ENCODE assay signal across 14 cellular contexts in genomic region chr2:241445426-241445825, GRCh38.
A peak's percentile ranks its signal among the peaks of the same experiment; 100 is the strongest.
DNase-seq lines count a peak whose midpoint lies in the region; ATAC-seq, FAIRE-seq and TF ChIP-seq lines count a peak whose summit lies in the region.
"Had no signal": no experiment of that assay in that cellular context is flagged by ENCODE, and none has a peak within 500 bp of the region (broad histone marks: within the 10 kb centered on the region; RNA-seq: fewer than 3 reads in every experiment).

No MANE protein-coding gene starts in this region.

- TF ChIP-seq CTCF in GM10248 (IDR thresholded peaks at IDR 0.05; ENCODE audit: control extremely low read depth, extremely low read depth, low read depth, missing control alignments), result no peak

- FAIRE-seq in GM19239 (lab: Jason Lieb, UNC), result peak; percentile 57
- FAIRE-seq: HTR-8/SVneo had no signal

- CTCF ChIA-PET in GM10248 (lab: Yijun Ruan, JAX), result no interaction called here

- intact Hi-C loops in activated T-helper 2 cell treated with anti-CD3 and anti-CD28 coated beads, Interferon-gamma antibody, Interleukin-2, Interleukin-4, amounts not matched to agents 10 μg/mL and 5 μg/mL and 100 μg/mL, durations not matched to agents 14 hours and 24 hours and 36 hours (cut with micrococcal nuclease), result no loop called here

- no peak for ATAC-seq in HG03521 (IDR thresholded peaks at IDR 0.05; ENCODE audit: unreplicated experiment)
- ATAC-seq: T-cell had no signal

- H3K4me1 Mint-ChIP-seq in activated T-helper 2 cell treated with anti-CD3 and anti-CD28 coated beads, Interferon-gamma antibody, Interleukin-2, Interleukin-4, amounts not matched to agents 10 μg/mL and 5 μg/mL and 100 μg/mL, durations not matched to agents 14 hours and 24 hours and 36 hours (ENCODE audit: low read depth), result peaks cover 24% of the 10 kb centered on the region

- H3K27me3 Mint-ChIP-seq in activated T-helper 2 cell treated with anti-CD3 and anti-CD28 coated beads, Interferon-gamma antibody, Interleukin-2, Interleukin-4, amounts not matched to agents 10 μg/mL and 5 μg/mL and 100 μg/mL, durations not matched to agents 14 hours and 24 hours and 36 hours (ENCODE audit: low read depth), result peaks cover 27% of the 10 kb centered on the region

- no peak overlapping the region for H3K4me3 Mint-ChIP-seq in activated T-helper 2 cell treated with anti-CD3 and anti-CD28 coated beads, Interferon-gamma antibody, Interleukin-2, Interleukin-4, amounts not matched to agents 10 μg/mL and 5 μg/mL and 100 μg/mL, durations not matched to agents 14 hours and 24 hours and 36 hours (ENCODE audit: low read depth)
- H3K4me3 Mint-ChIP-seq: T-cell had no signal

- peaks cover 35% of the 10 kb centered on the region for H3K36me3 Mint-ChIP-seq in activated T-helper 2 cell treated with anti-CD3 and anti-CD28 coated beads, Interferon-gamma antibody, Interleukin-2, Interleukin-4, amounts not matched to agents 10 μg/mL and 5 μg/mL and 100 μg/mL, durations not matched to agents 14 hours and 24 hours and 36 hours (ENCODE audit: low read depth)

- POLR2A ChIA-PET in GM10248 (lab: Yijun Ruan, JAX), result no interaction called here

- H3K27ac Mint-ChIP-seq in activated T-helper 2 cell treated with anti-CD3 and anti-CD28 coated beads, Interferon-gamma antibody, Interleukin-2, Interleukin-4, amounts not matched to agents 10 μg/mL and 5 μg/mL and 100 μg/mL, durations not matched to agents 14 hours and 24 hours and 36 hours, result no peak overlapping the region
- H3K27ac Mint-ChIP-seq: T-cell had no signal

- H3K9me3 Mint-ChIP-seq in activated T-helper 2 cell treated with anti-CD3 and anti-CD28 coated beads, Interferon-gamma antibody, Interleukin-2, Interleukin-4, amounts not matched to agents 10 μg/mL and 5 μg/mL and 100 μg/mL, durations not matched to agents 14 hours and 24 hours and 36 hours, result no peaks in the 10 kb centered on the region
- H3K9me3 Mint-ChIP-seq: T-cell had no signal

- DNase-seq in GM10248 (ENCODE audit: extremely low spot score) (peak; percentile 18), GM19239 (ENCODE audit: insufficient read length, low spot score) (peak; percentile 32), M059J (ENCODE audit: low read depth) (peak; percentile 39), NCI-H1417 treated with DMSO at 0.1 percent for 48 hours (lab: John Stamatoyannopoulos, UW) (no peak), KG1 (lab: John Stamatoyannopoulos, UW) (no peak)
- DNase-seq in activated T-helper 2 cell treated with anti-CD3 and anti-CD28 coated beads, Interferon-gamma antibody, Interleukin-2, Interleukin-4, amounts not matched to agents 10 μg/mL and 5 μg/mL and 100 μg/mL, durations not matched to agents 14 hours and 24 hours and 36 hours (ENCODE audit: low spot score), result peak; percentile 38
- DNase-seq: esophagus squamous epithelium; glutamatergic neuron; NCI-H1694 treated with DMSO at 0.1 percent for 48 hours; NK-92 treated with Interleukin-12 subunit alpha and Interleukin-12 subunit beta, amount 100 ng/mL, for 24 hours; stimulated activated CD4-positive, alpha-beta T cell treated with anti-CD3 and anti-CD28 coated beads, Interleukin-2, amount 100 ng/mL, for 48 hours; T-cell had no signal

Comparison
In these comparisons a context has a peak if more than half of its experiments do, and no peak if none do; other contexts are left out.
1. DNase-seq: peak in GM10248 (single experiment), GM19239 (single experiment), M059J (single experiment) and activated T-helper 2 cell treated with anti-CD3 and anti-CD28 coated beads, Interferon-gamma antibody, Interleukin-2, Interleukin-4, amounts not matched to agents 10 μg/mL and 5 μg/mL and 100 μg/mL, durations not matched to agents 14 hours and 24 hours and 36 hours (single experiment); none in NCI-H1417 treated with DMSO at 0.1 percent for 48 hours (single experiment) and KG1 (single experiment).